In the genomic region with DNA sequence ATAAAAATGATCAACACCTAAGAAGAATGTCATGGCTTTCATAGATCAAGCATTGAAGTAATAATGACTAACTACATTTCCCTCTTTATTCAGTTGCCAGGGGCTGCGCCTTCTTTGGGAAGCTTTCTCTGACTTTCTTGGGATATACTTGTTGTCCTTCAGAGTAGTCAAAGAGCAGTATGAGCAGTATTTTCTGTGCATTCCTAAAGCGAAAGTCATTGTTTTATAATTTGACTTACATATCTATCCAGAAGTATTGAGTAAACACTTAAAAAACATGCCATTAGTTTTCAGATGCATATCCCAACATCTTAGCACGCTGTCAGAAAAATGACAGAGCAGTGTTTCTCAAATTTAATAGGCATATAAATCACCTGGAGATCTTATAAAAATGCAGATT, we compare ENCODE assay signal across 15 cellular contexts.
"Had no signal": no experiment of that assay in that cellular context is flagged by ENCODE, and none has a peak within 500 bp of the region (broad histone marks: within the 10 kb centered on the region; RNA-seq: fewer than 3 reads in every experiment).

No MANE protein-coding gene starts in this region.

- DNase-seq: activated CD4-positive, alpha-beta T cell treated with anti-CD3 and anti-CD28 coated beads, Interleukin-2, amount 50 U/mL, for 1 hour; activated naive CD4-positive, alpha-beta T cell treated with anti-CD3 and anti-CD28 coated beads, Interleukin-2, amount 10 ng/mL, durations not matched to agents 7 days and 5 days; adrenal gland; effector CD4-positive, alpha-beta T cell; islet precursor cell; left ventricle myocardium inferior; mesendoderm; nephron progenitor cell; spleen; stimulated activated CD4-positive, alpha-beta T cell treated with anti-CD3 and anti-CD28 coated beads, Interleukin-1b, Interleukin-23, amount 100 ng/mL, for 48 hours; T-helper 17 cell; transverse colon had no signal

- H3K4me3 ChIP-seq: adrenal gland, breast epithelium, left ventricle myocardium inferior, spleen, transverse colon had no signal

- H3K27ac ChIP-seq: adrenal gland, breast epithelium, left ventricle myocardium inferior, spleen, transverse colon had no signal

- H3K36me3 ChIP-seq: adrenal gland, breast epithelium, left ventricle myocardium inferior, spleen, transverse colon had no signal

- ATAC-seq: sciatic nerve; stimulated activated memory B cell treated with anti-CD40 and anti-IgM and Interleukin-4, amounts not matched to agents 10 μg/mL and 1 μg/mL and 100 μg/mL, for 72 hours; T-helper 17 cell had no signal

- H3K9me3 ChIP-seq: adrenal gland, breast epithelium, spleen had no signal

- H3K4me1 ChIP-seq: adrenal gland, breast epithelium, left ventricle myocardium inferior, spleen, transverse colon had no signal

- H3K27me3 ChIP-seq: adrenal gland, breast epithelium, spleen, transverse colon had no signal
